8 cellular contexts compared by ENCODE assay signal in the genomic region with DNA sequence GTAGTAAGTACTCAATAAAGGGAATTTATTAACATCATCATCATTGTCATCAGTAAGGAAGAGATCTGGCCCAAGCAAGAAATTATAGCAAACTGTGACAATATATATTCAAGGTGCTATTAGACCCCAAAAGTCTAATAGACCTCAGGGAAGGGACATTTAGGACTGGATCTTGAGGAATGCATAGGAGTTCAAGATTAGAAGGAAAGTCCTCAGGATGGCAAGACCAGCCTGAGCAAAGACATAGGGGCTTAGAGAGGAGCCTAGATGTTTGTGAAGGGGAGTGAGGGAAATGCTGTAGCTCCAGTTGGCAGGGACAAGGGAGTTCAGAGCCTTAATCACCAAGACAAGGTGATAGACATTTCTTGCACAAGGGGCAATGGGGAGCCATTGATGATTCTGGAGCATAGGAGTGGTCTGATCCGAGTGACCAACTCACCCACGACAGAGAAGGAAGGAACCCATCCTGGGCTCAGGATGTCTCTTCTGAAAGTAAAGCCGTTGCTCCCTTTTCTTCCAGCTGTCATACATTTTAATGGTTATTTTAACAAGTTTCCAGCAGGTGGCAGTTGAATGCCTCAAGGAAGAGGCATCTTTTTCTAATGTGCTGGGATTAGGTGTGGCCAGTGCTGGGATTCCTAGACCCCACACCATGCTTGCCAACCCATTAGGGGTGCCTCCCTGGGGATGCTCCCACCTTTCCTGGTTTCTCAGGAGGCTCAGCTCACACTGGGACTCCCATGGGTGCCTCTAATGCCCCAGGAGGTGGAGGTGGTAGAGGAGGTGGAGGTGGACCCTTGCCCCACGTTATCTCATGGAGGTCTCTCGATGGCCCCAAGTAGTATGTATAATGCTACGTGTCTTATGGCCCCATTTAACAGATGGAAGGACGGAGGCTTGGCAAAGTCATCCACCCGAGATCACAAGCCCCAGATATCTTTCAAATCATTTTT.
A peak's percentile ranks its signal among the peaks of the same experiment; 100 is the strongest.
DNase-seq lines count a peak whose midpoint lies in the region; ATAC-seq, FAIRE-seq and TF ChIP-seq lines count a peak whose summit lies in the region.

No MANE protein-coding gene starts in this region.

- DNase-seq in NCI-H748 (lab: John Stamatoyannopoulos, UW; ENCODE audit: unreplicated experiment): peak; percentile 62
- no peak for DNase-seq in NCI-H748 treated with DMSO at 0.1 percent for 48 hours (lab: John Stamatoyannopoulos, UW)
- peak; percentile 72 for DNase-seq in MV-4-11 (lab: John Stamatoyannopoulos, UW)
- peak; percentile 66 for DNase-seq in hepatic stellate cell (ENCODE audit: low spot score)
- peak; percentile 67 for DNase-seq in urothelium cell line (ENCODE audit: low spot score)
- DNase-seq in stimulated activated CD4-positive, alpha-beta T cell treated with anti-CD3 and anti-CD28 coated beads, Interleukin-4, amount 100 ng/mL, for 4 hours: no peak

- H3K4me3 ChIP-seq in WI38 (ENCODE audit: low read depth, low read length): no peak overlapping the region

- FAIRE-seq in urothelium cell line (lab: Jason Lieb, UNC): no peak

- no peak for ATAC-seq in HG03457 (IDR thresholded peaks at IDR 0.05; ENCODE audit: unreplicated experiment)

- TF ChIP-seq CTCF in WI38 (IDR thresholded peaks at IDR 0.05; ENCODE audit: low read depth, low read length): peak; percentile 21; the same call in 1 of the 2 replicates

Comparison
In these comparisons a context has a peak if more than half of its experiments do, and no peak if none do; other contexts are left out.
1. DNase-seq: peak in NCI-H748 (single experiment), MV-4-11 (single experiment), hepatic stellate cell (single experiment) and urothelium cell line (single experiment); none in NCI-H748 treated with DMSO at 0.1 percent for 48 hours (single experiment) and stimulated activated CD4-positive, alpha-beta T cell treated with anti-CD3 and anti-CD28 coated beads, Interleukin-4, amount 100 ng/mL, for 4 hours (0 of 2).